3 cellular contexts compared by ENCODE assay signal in the genomic region with DNA sequence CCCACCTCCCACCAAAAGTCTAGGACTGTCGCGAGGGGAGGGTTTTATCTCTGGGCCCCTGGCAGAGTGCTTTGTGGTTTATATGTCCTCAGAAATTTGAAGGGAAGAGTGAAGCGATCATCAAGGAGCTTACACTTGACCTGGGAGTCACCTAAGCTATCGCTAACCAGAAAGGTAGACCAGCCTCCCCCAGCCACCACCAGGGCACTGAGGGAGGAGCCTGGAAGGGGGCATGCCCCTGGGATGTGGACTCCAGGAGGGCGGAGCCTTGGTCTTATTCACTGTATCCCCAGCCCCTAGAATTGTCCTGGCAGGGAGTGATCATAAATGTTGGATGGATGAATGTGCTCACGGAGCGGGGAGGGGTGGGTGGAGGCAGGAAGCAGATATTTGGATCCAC. TPM values are rescaled to one million over a fixed set of nuclear protein-coding genes. Genes with fewer than 3 reads are reported as not detected.
"Had no signal": no experiment of that assay in that cellular context is flagged by ENCODE, and none has a peak within 500 bp of the region (broad histone marks: within the 10 kb centered on the region; RNA-seq: fewer than 3 reads in every experiment).

No MANE protein-coding gene starts in this region.

RNA-seq across cellular contexts. Expression of a gene that starts 16.9 kb away (rescaled TPM):
- total RNA-seq: myocyte, neural crest cell, progenitor cell of endocrine pancreas had no signal
